ENCODE assay signal across 9 cellular contexts in the genomic region with DNA sequence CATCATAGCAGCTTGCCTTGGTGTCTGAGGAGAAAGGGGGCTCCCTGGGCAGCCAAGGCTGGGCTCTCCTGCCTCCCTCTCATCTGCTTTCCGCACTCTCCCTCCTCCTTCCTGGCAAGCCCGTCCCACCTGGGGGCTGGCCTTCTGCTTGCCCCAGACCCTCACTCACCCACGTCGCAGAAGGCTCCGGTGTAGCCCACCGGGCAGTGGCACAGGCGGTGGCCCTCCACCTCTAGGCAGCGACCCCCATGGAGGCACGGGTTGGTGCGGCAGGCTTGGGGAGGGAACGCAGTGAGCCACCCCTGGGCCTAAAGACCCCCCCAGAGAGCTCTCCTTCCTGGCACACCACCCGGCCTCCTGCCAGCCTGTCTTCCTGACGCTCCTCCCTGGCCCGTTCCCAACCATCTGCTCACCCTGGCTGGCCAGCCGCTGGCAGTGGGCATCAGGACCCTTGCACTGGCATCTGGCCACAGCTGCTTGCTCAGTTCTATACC. TPM values are rescaled to one million over a fixed set of nuclear protein-coding genes. Genes with fewer than 3 reads are reported as not detected.
A peak's percentile ranks its signal among the peaks of the same experiment; 100 is the strongest.
DNase-seq lines count a peak whose midpoint lies in the region; ATAC-seq and TF ChIP-seq lines count a peak whose summit lies in the region.
"Had no signal": no experiment of that assay in that cellular context is flagged by ENCODE, and none has a peak within 500 bp of the region (broad histone marks: within the 10 kb centered on the region; RNA-seq: fewer than 3 reads in every experiment).

No MANE protein-coding gene starts in this region.

- H3K4me3 ChIP-seq in BE2C (ENCODE audit: low read depth, low read length) (peak overlapping the region; percentile 66), HUES48 (ENCODE audit: low read depth, low read length) (peak overlapping the region; percentile 63), mammary epithelial cell (replicated peaks in 1 of 3; ENCODE audit: insufficient read depth in 1 of 3, low read depth in 2 of 3, low read length in 3 of 3) (peak overlapping the region; percentile 55 to 74 (median 65))

- H3K36me3 Mint-ChIP-seq in naive thymus-derived CD8-positive, alpha-beta T cell: no peaks in the 10 kb centered on the region

- POLR2A ChIA-PET in naive thymus-derived CD8-positive, alpha-beta T cell (lab: Charles Lee): interaction anchor here (0.5 to 34.6 kb wide), 13 partner anchors 9 to 97 kb away, joined by 3 to 1530 read pairs (median 12); partner anchors contain the start of genes GRK6, LMAN2, MXD3 and PDLIM7

- peaks cover 0 to 9% (median 0%) of the 10 kb centered on the region in 5 donors for H3K27me3 Mint-ChIP-seq in naive thymus-derived CD8-positive, alpha-beta T cell

- H3K9ac ChIP-seq in HUES48 (ENCODE audit: low read depth, low read length) (no peak overlapping the region), mammary epithelial cell (ENCODE audit: insufficient read depth, low read length) (no peak overlapping the region)

- BruUV-seq in mammary epithelial cell (replicated peaks; lab: Mats Ljungman, UMichigan): no TSS peak

- H3K27ac ChIP-seq in HUES48 (ENCODE audit: low read depth, low read length): no peak overlapping the region
- H3K27ac ChIP-seq in mammary epithelial cell (ENCODE audit: insufficient read depth, low read depth, low read length): no peak overlapping the region

- peak overlapping the region; percentile 93 for H3K4me2 ChIP-seq in mammary epithelial cell (ENCODE audit: insufficient read depth, low read depth, low read length)

- intact Hi-C loops in mammary epithelial cell (cut with micrococcal nuclease) (loop anchor here (1.0 to 5.0 kb wide), 4 partner anchors 50 to 188 kb away; partner anchors contain the start of genes PDLIM7 and TMED9), posterior vena cava (cut with DNase I) (loop anchor here (5.0 kb wide), 1 partner anchor 48 kb away; no protein-coding TSS in a partner anchor)

- peaks cover 3 to 47% (median 39%) of the 10 kb centered on the region in 4 donors for H3K4me1 Mint-ChIP-seq in naive thymus-derived CD8-positive, alpha-beta T cell

- DNase-seq in BE2C (peak; percentile 35), mammary epithelial cell (no peak), posterior vena cava (ENCODE audit: low spot score) (no peak), H4 (ENCODE audit: low spot score) (no peak)
- no peak for DNase-seq in naive thymus-derived CD8-positive, alpha-beta T cell
- no peak for DNase-seq in activated effector memory CD4-positive, alpha-beta T cell treated with Interleukin-2 at 50 U/mL for 16 hours

- 58% methylated on average over 7 of the region's 15 CpGs for WGBS in mammary epithelial cell (ENCODE audit: low coverage, missing lambda C conversion rate)

- no peaks in the 10 kb centered on the region for H3K79me2 ChIP-seq in mammary epithelial cell (ENCODE audit: insufficient read depth, low read length)

- H3K4me1 ChIP-seq in BE2C (peaks cover 8% of the 10 kb centered on the region), HUES48 (ENCODE audit: control insufficient read depth, insufficient read depth, low read length) (peaks cover 6% of the 10 kb centered on the region; the same call in 1 of the 2 replicates), mammary epithelial cell (ENCODE audit: insufficient read depth, low read length) (peaks cover 28% of the 10 kb centered on the region)

- no peak for ATAC-seq in naive thymus-derived CD8-positive, alpha-beta T cell
- ATAC-seq in HG02678 (IDR thresholded peaks at IDR 0.05; ENCODE audit: unreplicated experiment): no peak

- H3K9me3 ChIP-seq in BE2C (no peaks in the 10 kb centered on the region), HUES48 (ENCODE audit: control insufficient read depth, insufficient read depth, low read length) (no peaks in the 10 kb centered on the region), mammary epithelial cell (replicated peaks; ENCODE audit: insufficient read depth, low read length) (no peaks in the 10 kb centered on the region)

- no peaks in the 10 kb centered on the region for H3K36me3 ChIP-seq in BE2C
- H3K36me3 ChIP-seq in HUES48 (ENCODE audit: control insufficient read depth, insufficient read depth, low read length): no peaks in the 10 kb centered on the region
- no peaks in the 10 kb centered on the region for H3K36me3 ChIP-seq in mammary epithelial cell (ENCODE audit: insufficient read depth, low read length)

- in situ Hi-C loops in mammary epithelial cell (cut with MboI; ENCODE audit: low sequenced_read_pairs in 2 of 2): loop anchor here in 1 of 2 donors (5.0 kb wide), 2 partner anchors 53 to 92 kb away; partner anchors contain the start of gene MXD3

- CTCF ChIA-PET in mammary epithelial cell (lab: Charles Lee; ENCODE audit: low non-redundant PET): interaction anchor here (0.5 to 1.5 kb wide), 6 partner anchors 45 to 327 kb away, joined by 3 to 8 read pairs (median 6); no protein-coding TSS in a partner anchor

- no peak for TF ChIP-seq CTCF in BE2C (IDR thresholded peaks at IDR 0.05; ENCODE audit: low read depth, low read length)
- TF ChIP-seq CTCF in mammary epithelial cell (conservative IDR thresholded peaks at IDR 0.05 in 1 of 2, IDR thresholded peaks at IDR 0.05 in 1 of 2; ENCODE audit: extremely low read depth in 1 of 2, insufficient read depth in 1 of 2, low read depth in 1 of 2, low read length in 2 of 2): no peak

- no peaks in the 10 kb centered on the region for H3K9me3 Mint-ChIP-seq in naive thymus-derived CD8-positive, alpha-beta T cell

- no peaks in the 10 kb centered on the region for H3K27me3 ChIP-seq in BE2C
- H3K27me3 ChIP-seq in HUES48 (ENCODE audit: control insufficient read depth, insufficient read depth, low read length): peaks cover 75% of the 10 kb centered on the region
- H3K27me3 ChIP-seq in mammary epithelial cell (ENCODE audit: insufficient read depth, low read length): no peaks in the 10 kb centered on the region

- dilution Hi-C loops in mammary epithelial cell (cut with HindIII; ENCODE audit: low sequenced_read_pairs): loop anchor here (5.0 kb wide), 2 partner anchors 37 to 43 kb away; partner anchors contain the start of gene PRR7

- peak overlapping the region; percentile 45 to 87 (median 66) for H3K4me3 Mint-ChIP-seq in naive thymus-derived CD8-positive, alpha-beta T cell

- H4K20me1 ChIP-seq in mammary epithelial cell (ENCODE audit: insufficient read depth, low read length): no peaks in the 10 kb centered on the region

- peak overlapping the region; percentile 93 for H2AFZ ChIP-seq in mammary epithelial cell (ENCODE audit: low read depth, low read length)

- H3K27ac Mint-ChIP-seq in naive thymus-derived CD8-positive, alpha-beta T cell: peak overlapping the region in 4 of 10 donors; percentile 44 to 77 (median 62)

RNA-seq across cellular contexts. Expression of gene PFN3, which starts 4.2 kb away (rescaled TPM):
- polyA plus RNA-seq in BE2C (2012; ENCODE audit: insufficient read depth, insufficient read length, low read depth): not detected
- not detected for total RNA-seq in mammary epithelial cell
- not detected for polyA plus RNA-seq in mammary epithelial cell
- not detected for polyA minus RNA-seq in mammary epithelial cell
- not detected for total RNA-seq in naive thymus-derived CD8-positive, alpha-beta T cell
- not detected for polyA plus RNA-seq in naive thymus-derived CD8-positive, alpha-beta T cell
- not detected for total RNA-seq in posterior vena cava
- not detected in 2 replicates for total RNA-seq in H4 (2014; rRNA removed; shearing (Covaris generic))
- total RNA-seq: T-helper 1 cell treated with Interleukin-12 subunit alpha and Interleukin-12 subunit beta and Interleukin-4 antibody, amounts not matched to agents 30 ng/mL and 1 ng/mL, for 36 hours had no signal

RNA-seq across cellular contexts. Expression of gene F12, which starts 4.7 kb away (rescaled TPM):
- 68.2 TPM for polyA plus RNA-seq in BE2C (2012; ENCODE audit: insufficient read depth, insufficient read length, low read depth)
- total RNA-seq in mammary epithelial cell (1 to 10 TPM; 4.3 to 5.7 TPM), posterior vena cava (under 1 TPM; 0.38 to 0.93 TPM)
- polyA plus RNA-seq in mammary epithelial cell: 5.4 TPM
- 0.88 TPM for polyA minus RNA-seq in mammary epithelial cell
- not detected for total RNA-seq in naive thymus-derived CD8-positive, alpha-beta T cell
- polyA plus RNA-seq in naive thymus-derived CD8-positive, alpha-beta T cell: under 1 TPM; 0.21 to 0.26 (median 0.25) TPM
- total RNA-seq in H4 (2014; rRNA removed; shearing (Covaris generic)): 5.8 and 7.3 TPM in 2 replicates

RNA-seq across cellular contexts. Expression of gene SLC34A1, which starts 20.5 kb away (rescaled TPM):
- polyA plus RNA-seq in BE2C (2012; ENCODE audit: insufficient read depth, insufficient read length, low read depth): not detected
- total RNA-seq in mammary epithelial cell (under 1 TPM in 1 of 2 donors, not detected in 1; 0.09 TPM), posterior vena cava (not detected)
- polyA plus RNA-seq in mammary epithelial cell: 0.02 TPM
- polyA minus RNA-seq in mammary epithelial cell: not detected
- total RNA-seq in naive thymus-derived CD8-positive, alpha-beta T cell: under 1 TPM; 0.16 to 0.25 TPM
- polyA plus RNA-seq in naive thymus-derived CD8-positive, alpha-beta T cell: not detected
- not detected in 2 replicates for total RNA-seq in H4 (2014; rRNA removed; shearing (Covaris generic))
- total RNA-seq: T-helper 1 cell treated with Interleukin-12 subunit alpha and Interleukin-12 subunit beta and Interleukin-4 antibody, amounts not matched to agents 30 ng/mL and 1 ng/mL, for 36 hours had no signal

RNA-seq across cellular contexts. Expression of gene GRK6, which starts 21.8 kb away (rescaled TPM):
- polyA plus RNA-seq in BE2C (2012; ENCODE audit: insufficient read depth, insufficient read length, low read depth): 58.6 TPM
- total RNA-seq in mammary epithelial cell: 10 to 100 TPM; 25.8 to 39.1 TPM
- 28.7 TPM for polyA plus RNA-seq in mammary epithelial cell
- polyA minus RNA-seq in mammary epithelial cell: 11.4 TPM
- 100 to 1,000 TPM; 176 to 181 TPM for total RNA-seq in naive thymus-derived CD8-positive, alpha-beta T cell
- polyA plus RNA-seq in naive thymus-derived CD8-positive, alpha-beta T cell: 100 to 1,000 TPM in 2 of 3 donors, 10 to 100 TPM in 1; 83.1 to 204 (median 104) TPM
- 10 to 100 TPM; 22.9 to 28.2 TPM for total RNA-seq in posterior vena cava
- 37.7 and 51.9 TPM in 2 replicates for total RNA-seq in H4 (2014; rRNA removed; shearing (Covaris generic))

RNA-seq across cellular contexts. Expression of gene PRR7, which starts 41.9 kb away (rescaled TPM):
- 84.9 TPM for polyA plus RNA-seq in BE2C (2012; ENCODE audit: insufficient read depth, insufficient read length, low read depth)
- total RNA-seq in mammary epithelial cell: 10 to 100 TPM; 13.9 to 23.3 TPM
- 14.2 TPM for polyA plus RNA-seq in mammary epithelial cell
- polyA minus RNA-seq in mammary epithelial cell: 1.2 TPM
- 1 to 10 TPM; 7.6 to 7.7 TPM for total RNA-seq in naive thymus-derived CD8-positive, alpha-beta T cell
- polyA plus RNA-seq in naive thymus-derived CD8-positive, alpha-beta T cell: 10 to 100 TPM; 14.6 to 21.6 (median 20.6) TPM
- 1 to 10 TPM in 1 of 2 donors, under 1 TPM in 1; 0.79 to 2.0 TPM for total RNA-seq in posterior vena cava
- 28.6 and 33.7 TPM in 2 replicates for total RNA-seq in H4 (2014; rRNA removed; shearing (Covaris generic))
